Comparison of ENCODE assay signal across 29 cellular contexts in the genomic region with DNA sequence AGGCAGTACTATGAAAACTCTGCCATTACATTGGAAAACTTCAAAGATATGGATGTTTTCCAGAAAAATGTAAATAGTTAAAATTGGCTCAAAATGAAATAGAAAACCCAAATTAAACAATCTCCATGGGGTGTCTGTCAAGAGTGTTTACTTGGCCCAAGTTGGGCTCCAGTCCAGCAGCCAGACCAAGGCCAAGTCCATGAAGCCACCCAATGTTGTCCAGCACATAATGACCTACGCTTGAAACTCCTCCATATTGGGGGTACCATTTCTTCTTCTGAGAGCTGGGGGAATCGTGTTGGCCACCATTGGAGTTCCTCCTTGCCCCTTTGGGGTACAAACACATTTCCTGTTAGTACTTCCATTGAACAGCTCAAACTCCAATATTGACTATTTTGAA. TPM values are rescaled to one million over a fixed set of nuclear protein-coding genes. Genes with fewer than 3 reads are reported as not detected.
"Had no signal": no experiment of that assay in that cellular context is flagged by ENCODE, and none has a peak within 500 bp of the region (broad histone marks: within the 10 kb centered on the region; RNA-seq: fewer than 3 reads in every experiment).

No MANE protein-coding gene starts in this region.

- H3K4me1 ChIP-seq: lower lobe of right lung, prostate gland, sigmoid colon, spleen, suprapubic skin, tibial artery, upper lobe of right lung had no signal

- H3K27ac ChIP-seq: lower lobe of right lung, pancreas, prostate gland, sigmoid colon, spleen, suprapubic skin, thoracic aorta, tibial artery, upper lobe of right lung had no signal

- DNase-seq: hypothalamus; immature natural killer cell; left ventricle myocardium superior; lower lobe of right lung; mammary epithelial cell; mesenchymal stem cell; naive thymus-derived CD8-positive, alpha-beta T cell; nucleus accumbens; posterior cingulate gyrus; retina; right cardiac atrium; sigmoid colon; small intestine; spleen; stimulated activated CD4-positive, alpha-beta T cell treated with anti-CD3 and anti-CD28 coated beads, Interleukin-4, amount 100 ng/mL, for 24 hours; stimulated activated naive CD4-positive, alpha-beta T cell; tibial artery; trophoblast cell; upper lobe of right lung had no signal

- H3K9me3 ChIP-seq: lower lobe of right lung, pancreas, prostate gland, thoracic aorta, upper lobe of right lung had no signal

- H3K4me3 ChIP-seq: lower lobe of right lung, pancreas, prostate gland, sigmoid colon, spleen, suprapubic skin, thoracic aorta, tibial artery, upper lobe of right lung had no signal

- FAIRE-seq: islet of Langerhans, pancreas, small intestine, urothelium cell line had no signal

- ATAC-seq: left ventricle myocardium superior; lower lobe of right lung; naive thymus-derived CD8-positive, alpha-beta T cell; right cardiac atrium; stimulated activated effector memory CD8-positive, alpha-beta T cell treated with anti-CD3 and anti-CD28 coated beads, Interleukin-12 subunit alpha, Interleukin-12 subunit beta, amount 100 ng/mL, for 72 hours; upper lobe of right lung had no signal

- H3K36me3 ChIP-seq: lower lobe of right lung, pancreas, prostate gland, sigmoid colon, spleen, suprapubic skin, thoracic aorta, tibial artery, upper lobe of right lung had no signal

- H3K27me3 ChIP-seq: pancreas, sigmoid colon, spleen, tibial artery, upper lobe of right lung had no signal

RNA-seq across cellular contexts. Expression of a gene that starts 37.0 kb away (rescaled TPM):
- total RNA-seq: kidney epithelial cell; mammary epithelial cell; naive thymus-derived CD8-positive, alpha-beta T cell; osteoblast; subcutaneous adipose tissue had no signal
- polyA plus RNA-seq: immature natural killer cell; mammary epithelial cell; naive thymus-derived CD8-positive, alpha-beta T cell had no signal
